13 cellular contexts compared by ENCODE assay signal in the genomic region with DNA sequence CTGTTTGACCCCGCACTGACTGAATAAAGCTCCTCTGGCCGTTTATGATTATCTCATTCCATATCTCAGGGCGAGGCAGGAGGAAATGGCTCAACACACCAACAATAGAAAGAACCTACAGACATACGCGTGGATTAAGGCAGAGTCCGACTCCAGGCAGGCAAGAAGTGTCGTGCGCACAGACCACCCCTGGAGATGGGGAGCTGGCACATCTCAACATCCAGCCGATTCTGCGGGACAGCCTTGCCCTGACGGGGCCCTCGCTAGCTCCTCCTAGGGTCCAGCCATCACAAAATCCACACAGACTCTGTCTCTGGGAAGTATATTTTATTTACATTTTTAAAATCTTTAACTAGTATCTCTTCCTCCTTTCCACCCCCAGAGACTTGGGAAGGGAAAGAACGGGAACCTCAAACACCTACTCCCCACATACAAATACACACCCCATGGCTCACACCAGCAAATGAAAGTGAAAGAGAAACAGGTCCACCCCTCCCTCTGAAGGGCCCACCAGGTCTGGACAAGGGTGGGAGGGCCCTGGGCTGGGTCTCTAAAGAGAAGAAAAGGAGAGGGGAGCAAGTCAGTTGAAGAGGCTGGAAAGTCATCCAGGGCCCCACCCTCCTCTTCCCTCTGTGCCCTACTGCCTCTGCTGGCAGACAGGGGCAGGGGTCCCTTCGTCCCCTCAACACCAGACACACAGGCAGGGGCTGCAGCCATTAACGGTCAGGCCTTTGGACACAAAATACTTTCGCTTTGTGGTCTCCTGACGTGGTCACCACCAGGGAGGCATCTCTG. TPM values are rescaled to one million over a fixed set of nuclear protein-coding genes. Genes with fewer than 3 reads are reported as not detected.
A peak's percentile ranks its signal among the peaks of the same experiment; 100 is the strongest.
DNase-seq lines count a peak whose midpoint lies in the region; ATAC-seq and TF ChIP-seq lines count a peak whose summit lies in the region.
"Had no signal": no experiment of that assay in that cellular context is flagged by ENCODE, and none has a peak within 500 bp of the region (broad histone marks: within the 10 kb centered on the region; RNA-seq: fewer than 3 reads in every experiment).

No MANE protein-coding gene starts in this region.

- H3K9me3 ChIP-seq in PC-3 (ENCODE audit: low read length) (no peaks in the 10 kb centered on the region), sigmoid colon (no peaks in the 10 kb centered on the region)

- no peaks in the 10 kb centered on the region for H4K20me1 ChIP-seq in PC-3 (ENCODE audit: low read length)

- H3F3A ChIP-seq in PC-3 (ENCODE audit: low read length, unreplicated experiment) = no peaks in the 10 kb centered on the region

- no peak overlapping the region for H3K9ac ChIP-seq in PC-3 (ENCODE audit: low read length)

- TF ChIP-seq POLR2A in sigmoid colon (IDR thresholded peaks at IDR 0.05) = no peak

- no peaks in the 10 kb centered on the region for H3K9me3 Mint-ChIP-seq in activated CD4-positive, alpha-beta T cell treated with anti-CD3 and anti-CD28 coated beads, Interleukin-2, amount 10 ng/mL, durations not matched to agents 24 days and 14 days

- peaks cover 9% of the 10 kb centered on the region for H3K79me2 ChIP-seq in PC-3 (ENCODE audit: low read length)

- H3K27ac Mint-ChIP-seq in activated CD4-positive, alpha-beta T cell treated with anti-CD3 and anti-CD28 coated beads, Interleukin-2, amount 10 ng/mL, durations not matched to agents 24 days and 14 days = peak overlapping the region; percentile 66
- H3K27ac Mint-ChIP-seq: activated naive CD8-positive, alpha-beta T cell had no signal

- no TSS peak for BruUV-seq in PC-3 (replicated peaks; lab: Mats Ljungman, UMichigan)

- no peaks in the 10 kb centered on the region for H3K27me3 Mint-ChIP-seq in activated CD4-positive, alpha-beta T cell treated with anti-CD3 and anti-CD28 coated beads, Interleukin-2, amount 10 ng/mL, durations not matched to agents 24 days and 14 days
- H3K27me3 Mint-ChIP-seq: activated naive CD8-positive, alpha-beta T cell had no signal

- H3K4me3 ChIP-seq in PC-3 (ENCODE audit: low read length) = no peak overlapping the region
- no peak overlapping the region for H3K4me3 ChIP-seq in fibroblast of pulmonary artery (replicated peaks; ENCODE audit: low read depth, low read length)
- no peak overlapping the region for H3K4me3 ChIP-seq in sigmoid colon

- H3K27me3 ChIP-seq in PC-3 (ENCODE audit: low read length) (no peaks in the 10 kb centered on the region), sigmoid colon (no peaks in the 10 kb centered on the region)

- no peak overlapping the region for H3K27ac ChIP-seq in PC-3 (ENCODE audit: low read length)
- H3K27ac ChIP-seq in sigmoid colon = peak overlapping the region in 3 of 4 donors; percentile 18 to 82 (median 49)
- H3K27ac ChIP-seq: HL-60 had no signal

- peaks cover 20% of the 10 kb centered on the region for H3K4me1 Mint-ChIP-seq in activated CD4-positive, alpha-beta T cell treated with anti-CD3 and anti-CD28 coated beads, Interleukin-2, amount 10 ng/mL, durations not matched to agents 24 days and 14 days

- peak; percentile 79 for DNase-seq in activated CD4-positive, alpha-beta T cell treated with anti-CD3 and anti-CD28 coated beads, Interleukin-2, amount 10 ng/mL, durations not matched to agents 24 days and 14 days
- DNase-seq in activated CD4-positive, alpha-beta T cell treated with anti-CD3 and anti-CD28 coated beads, Interleukin-2, amount 50 U/mL, for 48 hours = no peak
- DNase-seq in PC-3 (no peak), fibroblast of pulmonary artery (ENCODE audit: low read depth) (no peak), sigmoid colon (peak; percentile 64)
- DNase-seq in stimulated activated CD4-positive, alpha-beta T cell treated with anti-CD3 and anti-CD28 coated beads, Interleukin-4, amount 100 ng/mL, for 24 hours = no peak
- DNase-seq: kidney, NCI-H1417 treated with DMSO at 0.1 percent for 48 hours had no signal

- H3K4me2 ChIP-seq in PC-3 (ENCODE audit: low read length) = no peak overlapping the region

- no peaks in the 10 kb centered on the region for H3K9me2 ChIP-seq in PC-3 (replicated peaks; ENCODE audit: low read length)

- H3K4me1 ChIP-seq in PC-3 (ENCODE audit: insufficient read depth, low read length) (no peaks in the 10 kb centered on the region), sigmoid colon (peaks cover 0 to 69% (median 62%) of the 10 kb centered on the region in 4 donors)

- TF ChIP-seq EP300 in sigmoid colon (IDR thresholded peaks at IDR 0.05) = no peak

- H3K36me3 ChIP-seq in PC-3 (ENCODE audit: low read depth, low read length) (peaks cover 10% of the 10 kb centered on the region), sigmoid colon (peaks cover 29 to 48% (median 33%) of the 10 kb centered on the region in 4 donors)

- peak overlapping the region; percentile 26 for H3K4me3 Mint-ChIP-seq in activated CD4-positive, alpha-beta T cell treated with anti-CD3 and anti-CD28 coated beads, Interleukin-2, amount 10 ng/mL, durations not matched to agents 24 days and 14 days
- H3K4me3 Mint-ChIP-seq: activated naive CD8-positive, alpha-beta T cell had no signal

- no peak overlapping the region for H2AFZ ChIP-seq in PC-3 (ENCODE audit: low read length)

- 16 to 51% methylated on average over 17 of the region's 17 CpGs for WGBS in sigmoid colon, 2 donors

- 0 out of 2 replicates have a peak, but pooled peaks have one; percentile 18 for TF ChIP-seq CTCF in PC-3 (conservative IDR thresholded peaks at IDR 0.05; ENCODE audit: low read depth, low read length)
- peak; percentile 15 for TF ChIP-seq CTCF in fibroblast of pulmonary artery (IDR thresholded peaks at IDR 0.05; ENCODE audit: low read length, missing control alignments)
- TF ChIP-seq CTCF in sigmoid colon (IDR thresholded peaks at IDR 0.05) = no peak

- POLR2A ChIA-PET in PC-3 (lab: Charles Lee; ENCODE audit: unreplicated experiment) = no interaction called here

- ATAC-seq in PC-3 (no peak; the same call in 1 of the 2 replicates), HG03442 (IDR thresholded peaks at IDR 0.05; ENCODE audit: unreplicated experiment) (no peak), HG02973 (IDR thresholded peaks at IDR 0.05; ENCODE audit: unreplicated experiment) (no peak)
- ATAC-seq: esophagus mucosa had no signal

- H3K36me3 Mint-ChIP-seq in activated CD4-positive, alpha-beta T cell treated with anti-CD3 and anti-CD28 coated beads, Interleukin-2, amount 10 ng/mL, durations not matched to agents 24 days and 14 days (ENCODE audit: low read depth) = peaks cover 22% of the 10 kb centered on the region

- intact Hi-C loops in activated CD4-positive, alpha-beta T cell treated with anti-CD3 and anti-CD28 coated beads, Interleukin-2, amount 10 ng/mL, durations not matched to agents 24 days and 14 days (cut with micrococcal nuclease) = no loop called here
- intact Hi-C loops in PC-3 (cut with micrococcal nuclease) (no loop called here), sigmoid colon (cut with DNase I) (no loop called here)

- CTCF ChIA-PET in PC-3 (lab: Charles Lee) = no interaction called here

RNA-seq across cellular contexts. Expression of gene GPBAR1, which starts 3.2 kb away (rescaled TPM):
- 0.40 and 0.68 TPM in 2 replicates for total RNA-seq in activated CD4-positive, alpha-beta T cell treated with anti-CD3 and anti-CD28 coated beads, Interleukin-2, amount 10 ng/mL, durations not matched to agents 24 days and 14 days
- total RNA-seq in PC-3 (2014; rRNA removed) (0.18 TPM in 1 of 2 replicates, not detected in the other), sigmoid colon (1 to 10 TPM; 3.1 to 7.1 (median 5.4) TPM)
- polyA plus RNA-seq in sigmoid colon = 1 to 10 TPM in 2 of 3 donors, under 1 TPM in 1; 0.60 to 2.5 (median 1.4) TPM
- total RNA-seq: esophagus mucosa had no signal

RNA-seq across cellular contexts. Expression of gene AAMP, which starts 5.9 kb away (rescaled TPM):
- total RNA-seq in activated CD4-positive, alpha-beta T cell treated with anti-CD3 and anti-CD28 coated beads, Interleukin-2, amount 10 ng/mL, durations not matched to agents 24 days and 14 days = 85.3 and 89.0 TPM in 2 replicates
- total RNA-seq in PC-3 (2014; rRNA removed) (272 and 312 TPM in 2 replicates), sigmoid colon (100 to 1,000 TPM in 1 of 4 donors, 10 to 100 TPM in 3; 85.7 to 103 (median 90.0) TPM)
- polyA plus RNA-seq in sigmoid colon = 100 to 1,000 TPM; 108 to 141 (median 138) TPM

RNA-seq across cellular contexts. Expression of gene PNKD, which starts 6.3 kb away (rescaled TPM):
- total RNA-seq in activated CD4-positive, alpha-beta T cell treated with anti-CD3 and anti-CD28 coated beads, Interleukin-2, amount 10 ng/mL, durations not matched to agents 24 days and 14 days = 15.0 and 21.5 TPM in 2 replicates
- total RNA-seq in PC-3 (2014; rRNA removed) (95.5 and 97.7 TPM in 2 replicates), sigmoid colon (10 to 100 TPM; 46.8 to 95.1 (median 69.1) TPM)
- 100 to 1,000 TPM; 112 to 199 (median 190) TPM for polyA plus RNA-seq in sigmoid colon

RNA-seq across cellular contexts. Expression of gene TMBIM1, which starts 28.3 kb away (rescaled TPM):
- 62.6 and 63.1 TPM in 2 replicates for total RNA-seq in activated CD4-positive, alpha-beta T cell treated with anti-CD3 and anti-CD28 coated beads, Interleukin-2, amount 10 ng/mL, durations not matched to agents 24 days and 14 days
- total RNA-seq in PC-3 (2014; rRNA removed) = 42.8 and 45.0 TPM in 2 replicates
- total RNA-seq in sigmoid colon = 100 to 1,000 TPM; 116 to 157 (median 146) TPM
- polyA plus RNA-seq in sigmoid colon = 100 to 1,000 TPM in 2 of 3 donors, 10 to 100 TPM in 1; 90.2 to 204 (median 109) TPM

RNA-seq across cellular contexts. Expression of gene ARPC2, which starts 47.0 kb away (rescaled TPM):
- total RNA-seq in activated CD4-positive, alpha-beta T cell treated with anti-CD3 and anti-CD28 coated beads, Interleukin-2, amount 10 ng/mL, durations not matched to agents 24 days and 14 days = 515 and 516 TPM in 2 replicates
- total RNA-seq in PC-3 (2014; rRNA removed) (210 and 213 TPM in 2 replicates), sigmoid colon (100 to 1,000 TPM; 235 to 267 (median 258) TPM)
- 100 to 1,000 TPM; 366 to 517 (median 411) TPM for polyA plus RNA-seq in sigmoid colon

Comparison
In these comparisons a context has a peak if more than half of its experiments do, and no peak if none do; other contexts are left out.
1. DNase-seq: peak in activated CD4-positive, alpha-beta T cell treated with anti-CD3 and anti-CD28 coated beads, Interleukin-2, amount 10 ng/mL, durations not matched to agents 24 days and 14 days (single experiment) and sigmoid colon (single experiment); none in activated CD4-positive, alpha-beta T cell treated with anti-CD3 and anti-CD28 coated beads, Interleukin-2, amount 50 U/mL, for 48 hours (0 of 2), PC-3 (single experiment), fibroblast of pulmonary artery (single experiment) and stimulated activated CD4-positive, alpha-beta T cell treated with anti-CD3 and anti-CD28 coated beads, Interleukin-4, amount 100 ng/mL, for 24 hours (single experiment).
2. CTCF ChIP-seq: peak in PC-3 (single experiment) and fibroblast of pulmonary artery (single experiment); none in sigmoid colon (0 of 4).